Comparison of ENCODE assay signal across 18 cellular contexts in genomic region chr1:184329962-184330868, GRCh38. TPM values are rescaled to one million over a fixed set of nuclear protein-coding genes. Genes with fewer than 3 reads are reported as not detected.
DNase-seq lines count a peak whose midpoint lies in the region; ATAC-seq and TF ChIP-seq lines count a peak whose summit lies in the region.
"Had no signal": no experiment of that assay in that cellular context is flagged by ENCODE, and none has a peak within 500 bp of the region (broad histone marks: within the 10 kb centered on the region; RNA-seq: fewer than 3 reads in every experiment).

No MANE protein-coding gene starts in this region.

- H4K20me1 ChIP-seq in GM23338 (replicated peaks; ENCODE audit: insufficient read depth) = no peaks in the 10 kb centered on the region

- DNase-seq in GM23338 (ENCODE audit: low spot score) (no peak), astrocyte of the spinal cord (ENCODE audit: low read depth, low spot score) (peak; percentile 3), globus pallidus (ENCODE audit: low spot score) (peak; percentile 7), mucosa of gallbladder (ENCODE audit: low spot score) (peak; percentile 70), substantia nigra (lab: John Stamatoyannopoulos, UW) (no peak), NCI-H510A treated with DMSO at 0.1 percent for 48 hours (lab: John Stamatoyannopoulos, UW) (no peak), activated gamma-delta T cell treated with Interleukin-2 at 50 U/mL for 16 hours (no peak), lower lobe of right lung (no peak)
- DNase-seq: activated CD4-positive, alpha-beta T cell treated with anti-CD3 and anti-CD28 coated beads for 4 hours; Kasumi-1; NCI-H1694 treated with DMSO at 0.1 percent for 48 hours; NCI-H526 treated with DMSO at 0.1 percent for 48 hours; stimulated activated CD4-positive, alpha-beta T cell treated with anti-CD3 and anti-CD28 coated beads, Interleukin-4, amount 100 ng/mL, for 4 hours; T-helper 17 cell; upper lobe of right lung had no signal

- in situ Hi-C loops in astrocyte of the spinal cord (cut with HindIII; ENCODE audit: low sequenced_read_pairs) = no loop called here

- H3K4me1 Mint-ChIP-seq in GM23338 = no peaks in the 10 kb centered on the region
- H3K4me1 Mint-ChIP-seq: activated naive CD4-positive, alpha-beta T cell treated with anti-CD3 and anti-CD28 coated beads, Interleukin-2, amount 50 U/mL, for 24 hours; nephron; T-helper 17 cell had no signal

- ATAC-seq in GM23338 = no peak
- no peak for ATAC-seq in lower lobe of right lung
- ATAC-seq: T-helper 17 cell, upper lobe of right lung had no signal

- H3K36me3 ChIP-seq in GM23338 (ENCODE audit: insufficient read depth) = no peaks in the 10 kb centered on the region
- no peaks in the 10 kb centered on the region for H3K36me3 ChIP-seq in lower lobe of right lung
- H3K36me3 ChIP-seq: upper lobe of right lung had no signal

- H3K27ac Mint-ChIP-seq in GM23338 = no peak overlapping the region
- H3K27ac Mint-ChIP-seq: nephron, T-helper 17 cell had no signal

- H3K27me3 Mint-ChIP-seq in GM23338 (ENCODE audit: insufficient read depth, low read depth, poor library complexity) = no peaks in the 10 kb centered on the region

- H3K79me2 ChIP-seq in GM23338 (replicated peaks; ENCODE audit: insufficient read depth) = no peaks in the 10 kb centered on the region

- H3K9me3 Mint-ChIP-seq in GM23338 = no peaks in the 10 kb centered on the region

- H3K36me3 Mint-ChIP-seq in GM23338 (ENCODE audit: low read depth) = no peaks in the 10 kb centered on the region
- H3K36me3 Mint-ChIP-seq: activated naive CD4-positive, alpha-beta T cell treated with anti-CD3 and anti-CD28 coated beads, Interleukin-2, amount 50 U/mL, for 24 hours had no signal

- H3F3A ChIP-seq in GM23338 (replicated peaks; ENCODE audit: low read depth) = no peaks in the 10 kb centered on the region

- H3K27me3 ChIP-seq in GM23338 (ENCODE audit: insufficient read depth) = no peaks in the 10 kb centered on the region
- no peaks in the 10 kb centered on the region for H3K27me3 ChIP-seq in lower lobe of right lung (ENCODE audit: low read depth)
- H3K27me3 ChIP-seq: upper lobe of right lung had no signal

- H3K4me1 ChIP-seq in GM23338 (ENCODE audit: insufficient read depth) (no peaks in the 10 kb centered on the region), lower lobe of right lung (no peaks in the 10 kb centered on the region)
- H3K4me1 ChIP-seq: upper lobe of right lung had no signal

- H3K4me2 ChIP-seq in GM23338 = no peak overlapping the region

- no peak overlapping the region for H3K27ac ChIP-seq in GM23338 (ENCODE audit: low read depth)
- H3K27ac ChIP-seq in substantia nigra (ENCODE audit: low read depth, low read length, poor library complexity, severe bottlenecking) = no peak overlapping the region
- H3K27ac ChIP-seq in lower lobe of right lung = no peak overlapping the region
- H3K27ac ChIP-seq: upper lobe of right lung had no signal

- TF ChIP-seq CTCF in GM23338 (conservative IDR thresholded peaks at IDR 0.05; ENCODE audit: low read depth in 2 of 2) (no peak), astrocyte of the spinal cord (IDR thresholded peaks at IDR 0.05; ENCODE audit: low read depth, low read length) (no peak), lower lobe of right lung (IDR thresholded peaks at IDR 0.05) (no peak)

- H3K4me3 Mint-ChIP-seq in GM23338 = no peak overlapping the region
- H3K4me3 Mint-ChIP-seq: activated naive CD4-positive, alpha-beta T cell treated with anti-CD3 and anti-CD28 coated beads, Interleukin-2, amount 50 U/mL, for 24 hours; nephron; T-helper 17 cell had no signal

- H3K4me3 ChIP-seq in GM23338 (no peak overlapping the region), astrocyte of the spinal cord (ENCODE audit: low read depth, low read length) (no peak overlapping the region), lower lobe of right lung (no peak overlapping the region)
- H3K4me3 ChIP-seq: lung, upper lobe of right lung had no signal

- H3K9me3 ChIP-seq in lower lobe of right lung = peaks cover 4% of the 10 kb centered on the region
- H3K9me3 ChIP-seq: upper lobe of right lung had no signal

- H3K9me2 ChIP-seq in GM23338 (ENCODE audit: insufficient read depth) = no peaks in the 10 kb centered on the region

- peak overlapping the region; percentile 13; the same call in 1 of the 2 replicates for H2AFZ ChIP-seq in GM23338

- intact Hi-C loops in lower lobe of right lung (cut with DNase I) = no loop called here

TF ChIP-seq in GM23338, 12 proteins besides CTCF, POLR2A, EP300 and RAD21 (continues in another document):
- TF ChIP-seq JUNB (IDR thresholded peaks at IDR 0.05; ENCODE audit: unreplicated experiment) = no peak
- no peak for TF ChIP-seq CREB1 (CRISPR knock-in tag; IDR thresholded peaks at IDR 0.05; ENCODE audit: low read depth)
- no peak for TF ChIP-seq ZNF114 (CRISPR knock-in tag; IDR thresholded peaks at IDR 0.05)
- no peak for TF ChIP-seq ZNF462 (CRISPR knock-in tag; IDR thresholded peaks at IDR 0.05)
- TF ChIP-seq NANOG (IDR thresholded peaks at IDR 0.05; ENCODE audit: borderline replicate concordance) = no peak
- TF ChIP-seq ZNF331 (CRISPR knock-in tag; IDR thresholded peaks at IDR 0.05; ENCODE audit: low read depth) = no peak
- no peak for TF ChIP-seq EZH2 (IDR thresholded peaks at IDR 0.05; ENCODE audit: low read depth, unreplicated experiment)

RNA-seq across cellular contexts. Expression of gene C1orf21, which starts 56.6 kb away (rescaled TPM):
- total RNA-seq in GM23338 (2014; rRNA removed; shearing (Covaris generic)) = 28.0 and 34.2 TPM in 2 replicates
- 38.1 and 40.4 TPM in 2 replicates for polyA plus RNA-seq in GM23338 (2016; fragmentation: Nextera tagmentation; extraction: Ambion mirVana)
- total RNA-seq in mucosa of gallbladder = 57.8 TPM
- 70.8 TPM for total RNA-seq in lower lobe of right lung

Comparison
In these comparisons a context has a peak if more than half of its experiments do, and no peak if none do; other contexts are left out.
1. DNase-seq: peak in astrocyte of the spinal cord (single experiment), globus pallidus (single experiment) and mucosa of gallbladder (single experiment); none in GM23338 (single experiment), substantia nigra (0 of 49), NCI-H510A treated with DMSO at 0.1 percent for 48 hours (single experiment), activated gamma-delta T cell treated with Interleukin-2 at 50 U/mL for 16 hours (single experiment) and lower lobe of right lung (single experiment).